In genomic region chr4:108192056-108192455, GRCh38 we compare ENCODE assay signal across 1 cellular context.
TF ChIP-seq lines count a peak whose summit lies in the region.

No MANE protein-coding gene starts in this region.

TF ChIP-seq in H1, 55 proteins besides CTCF, POLR2A, EP300 and RAD21 (continued from another document):
- TF ChIP-seq CTBP2 (IDR thresholded peaks at IDR 0.05; ENCODE audit: borderline replicate concordance, insufficient read depth, insufficient read length, low read length) (no peak), SRF (IDR thresholded peaks at IDR 0.05; ENCODE audit: low read depth, low read length) (no peak), ZNF274 (IDR thresholded peaks at IDR 0.05; ENCODE audit: borderline replicate concordance, extremely low read depth, low read length) (no peak), SUZ12 (IDR thresholded peaks at IDR 0.05; ENCODE audit: low read length) (no peak), CBX5 (IDR thresholded peaks at IDR 0.05; ENCODE audit: low read depth, low read length) (no peak), CHD7 (IDR thresholded peaks at IDR 0.05; ENCODE audit: insufficient replicate concordance, low read length) (no peak), MAX (IDR thresholded peaks at IDR 0.05) (no peak)
TF ChIP-seq in H1: peak in this region for 0.
